Comparison of ENCODE assay signal across 1 cellular context in the genomic region with DNA sequence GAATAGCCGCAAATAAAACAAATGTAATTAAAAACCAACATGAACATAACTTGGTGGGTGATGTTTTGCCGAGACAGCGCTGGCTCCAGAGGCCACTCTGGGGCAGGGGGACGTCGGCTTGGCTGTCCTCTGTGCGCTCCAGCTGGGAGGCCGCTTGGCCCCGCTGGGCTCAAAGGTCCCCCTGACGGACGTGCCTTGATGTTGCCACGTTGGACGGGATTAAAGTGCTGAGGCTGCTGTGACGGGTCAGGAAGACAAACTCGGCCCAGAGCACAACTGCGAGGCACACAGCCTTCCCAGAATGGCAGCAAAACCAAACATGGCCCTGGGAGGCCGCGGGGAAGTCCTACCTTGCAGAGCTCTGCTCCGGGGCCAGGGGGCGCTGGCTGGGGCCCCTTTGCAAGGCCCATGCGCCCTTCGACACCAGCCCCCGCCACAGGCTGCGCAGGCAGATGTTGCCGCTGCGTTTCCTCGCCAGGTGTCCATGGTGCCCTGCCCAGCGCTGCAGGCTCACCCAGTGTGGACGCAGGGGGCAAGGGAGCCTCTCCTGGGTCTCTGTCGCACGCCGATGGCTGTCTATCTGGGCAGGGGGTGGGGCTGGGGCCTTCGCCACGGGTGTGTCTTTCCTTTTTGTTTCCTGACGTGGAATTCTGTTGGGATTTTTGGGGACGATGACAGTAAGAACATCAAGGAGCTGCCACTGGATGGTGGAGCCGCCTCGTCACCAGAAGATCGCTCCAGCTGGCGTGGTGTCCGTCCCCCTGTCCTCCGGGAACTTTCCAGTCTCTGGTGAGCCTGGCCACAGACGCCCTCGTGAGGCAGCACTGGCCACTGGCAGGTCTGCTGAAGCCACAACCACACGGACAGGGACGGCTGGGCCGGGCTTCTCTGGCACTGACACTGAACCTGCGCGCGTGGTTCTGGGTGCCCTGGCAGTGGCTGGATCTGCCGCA.
TF ChIP-seq lines count a peak whose summit lies in the region.

No MANE protein-coding gene starts in this region.

TF ChIP-seq in HepG2, 621 proteins besides CTCF, POLR2A, EP300 and RAD21 (continued from another document):
- TF ChIP-seq, protein P1, sequence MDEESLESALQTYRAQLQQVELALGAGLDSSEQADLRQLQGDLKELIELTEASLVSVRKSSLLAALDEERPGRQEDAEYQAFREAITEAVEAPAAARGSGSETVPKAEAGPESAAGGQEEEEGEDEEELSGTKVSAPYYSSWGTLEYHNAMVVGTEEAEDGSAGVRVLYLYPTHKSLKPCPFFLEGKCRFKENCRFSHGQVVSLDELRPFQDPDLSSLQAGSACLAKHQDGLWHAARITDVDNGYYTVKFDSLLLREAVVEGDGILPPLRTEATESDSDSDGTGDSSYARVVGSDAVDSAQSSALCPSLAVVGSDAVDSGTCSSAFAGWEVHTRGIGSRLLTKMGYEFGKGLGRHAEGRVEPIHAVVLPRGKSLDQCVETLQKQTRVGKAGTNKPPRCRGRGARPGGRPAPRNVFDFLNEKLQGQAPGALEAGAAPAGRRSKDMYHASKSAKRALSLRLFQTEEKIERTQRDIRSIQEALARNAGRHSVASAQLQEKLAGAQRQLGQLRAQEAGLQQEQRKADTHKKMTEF (CRISPR knock-in tag; IDR thresholded peaks at IDR 0.05), result peak; percentile 49; the same call in 1 of the 2 replicates
